ENCODE assay signal across 23 cellular contexts in the genomic region with DNA sequence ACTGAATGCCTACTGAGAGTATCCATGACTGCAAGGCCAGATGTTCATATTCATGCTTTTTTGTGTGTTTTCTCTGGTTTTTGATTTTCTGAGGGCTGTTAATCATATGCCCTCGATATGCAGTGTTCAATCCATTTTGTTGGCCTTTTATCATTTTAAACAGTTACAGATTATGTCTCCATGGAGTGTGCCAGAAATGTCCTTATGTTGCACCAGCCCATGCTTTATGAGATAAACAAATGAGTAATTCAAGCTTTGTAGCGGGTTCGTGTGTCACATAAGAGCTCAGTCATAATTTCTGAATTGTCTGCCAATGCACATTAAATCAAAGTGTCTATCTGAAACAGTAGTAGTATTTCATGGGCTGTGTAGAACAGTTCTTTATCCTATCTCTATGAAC.
A peak's percentile ranks its signal among the peaks of the same experiment; 100 is the strongest.
DNase-seq lines count a peak whose midpoint lies in the region; ATAC-seq and TF ChIP-seq lines count a peak whose summit lies in the region.
"Had no signal": no experiment of that assay in that cellular context is flagged by ENCODE, and none has a peak within 500 bp of the region (broad histone marks: within the 10 kb centered on the region; RNA-seq: fewer than 3 reads in every experiment).

No MANE protein-coding gene starts in this region.

- H3K4me1 Mint-ChIP-seq in effector memory CD8-positive, alpha-beta T cell (ENCODE audit: low read depth in 2 of 2), result no peaks in the 10 kb centered on the region
- H3K4me1 Mint-ChIP-seq in activated CD8-positive, alpha-beta T cell treated with anti-CD3 and anti-CD28 coated beads, Interleukin-2, amount 10 ng/mL, durations not matched to agents 7 days and 5 days (ENCODE audit: low read depth), result no peaks in the 10 kb centered on the region
- H3K4me1 Mint-ChIP-seq: activated naive CD4-positive, alpha-beta T cell treated with anti-CD3 and anti-CD28 coated beads, Interleukin-2, amount 10 ng/mL, durations not matched to agents 7 days and 5 days; memory B cell; neural crest cell had no signal

- H3K9me3 Mint-ChIP-seq in effector memory CD8-positive, alpha-beta T cell, result peaks cover 8 to 10% of the 10 kb centered on the region in 2 donors
- peaks cover 4% of the 10 kb centered on the region for H3K9me3 Mint-ChIP-seq in activated CD8-positive, alpha-beta T cell treated with anti-CD3 and anti-CD28 coated beads, Interleukin-2, amount 10 ng/mL, durations not matched to agents 7 days and 5 days (ENCODE audit: insufficient read depth)
- H3K9me3 Mint-ChIP-seq: activated naive CD4-positive, alpha-beta T cell treated with anti-CD3 and anti-CD28 coated beads, Interleukin-2, amount 10 ng/mL, durations not matched to agents 7 days and 5 days; T-helper 1 cell treated with Interleukin-12 subunit alpha and Interleukin-12 subunit beta and Interleukin-4 antibody, amounts not matched to agents 30 μg/mL and 1 μg/mL, for 36 hours had no signal

- DNase-seq in DMS79 (lab: John Stamatoyannopoulos, UW) (peak; percentile 80), HFF-Myc (ENCODE audit: extremely low read depth, low read depth) (peak; percentile 17), NCI-H446 treated with DMSO at 0.1 percent for 48 hours (lab: John Stamatoyannopoulos, UW) (peak; percentile 90), fibroblast of the conjunctiva (ENCODE audit: low read depth) (peak; percentile 49), NCI-H524 (lab: John Stamatoyannopoulos, UW) (no peak)
- no peak for DNase-seq in effector memory CD8-positive, alpha-beta T cell
- DNase-seq in activated CD8-positive, alpha-beta T cell treated with anti-CD3 and anti-CD28 coated beads, Interleukin-2, amount 10 ng/mL, durations not matched to agents 7 days and 5 days, result no peak
- DNase-seq: activated CD4-positive, alpha-beta T cell treated with anti-CD3 and anti-CD28 coated beads, Interleukin-2, amount 50 U/mL, for 4 hours; activated naive CD4-positive, alpha-beta T cell treated with anti-CD3 and anti-CD28 coated beads, Interleukin-2, amount 10 ng/mL, durations not matched to agents 7 days and 5 days; amniotic stem cell; C1 segment of cervical spinal cord; COR-L47; foreskin melanocyte; GOT3; left colon; NCI-H1105 treated with DMSO at 0.1 percent for 48 hours; NCI-H82; stimulated activated CD4-positive, alpha-beta T cell treated with anti-CD3 and anti-CD28 coated beads, Interleukin-2, amount 100 ng/mL, for 48 hours; transverse colon had no signal

- no peak for ATAC-seq in effector memory CD8-positive, alpha-beta T cell (replicated peaks)
- no peak for ATAC-seq in activated CD8-positive, alpha-beta T cell treated with anti-CD3 and anti-CD28 coated beads, Interleukin-2, amount 10 ng/mL, durations not matched to agents 7 days and 5 days
- ATAC-seq: left colon had no signal

- H3K4me3 Mint-ChIP-seq in effector memory CD8-positive, alpha-beta T cell, result no peak overlapping the region
- H3K4me3 Mint-ChIP-seq in activated CD8-positive, alpha-beta T cell treated with anti-CD3 and anti-CD28 coated beads, Interleukin-2, amount 10 ng/mL, durations not matched to agents 7 days and 5 days, result no peak overlapping the region
- H3K4me3 Mint-ChIP-seq: activated naive CD4-positive, alpha-beta T cell treated with anti-CD3 and anti-CD28 coated beads, Interleukin-2, amount 10 ng/mL, durations not matched to agents 7 days and 5 days; memory B cell; neural crest cell; T-helper 1 cell treated with Interleukin-12 subunit alpha and Interleukin-12 subunit beta and Interleukin-4 antibody, amounts not matched to agents 30 μg/mL and 1 μg/mL, for 36 hours had no signal

- H3K36me3 Mint-ChIP-seq in effector memory CD8-positive, alpha-beta T cell (ENCODE audit: insufficient read depth), result no peaks in the 10 kb centered on the region
- no peaks in the 10 kb centered on the region for H3K36me3 Mint-ChIP-seq in activated CD8-positive, alpha-beta T cell treated with anti-CD3 and anti-CD28 coated beads, Interleukin-2, amount 10 ng/mL, durations not matched to agents 7 days and 5 days (ENCODE audit: low read depth)
- H3K36me3 Mint-ChIP-seq: activated naive CD4-positive, alpha-beta T cell treated with anti-CD3 and anti-CD28 coated beads, Interleukin-2, amount 10 ng/mL, durations not matched to agents 7 days and 5 days; memory B cell had no signal

- CTCF ChIA-PET in activated CD8-positive, alpha-beta T cell treated with anti-CD3 and anti-CD28 coated beads, Interleukin-2, amount 10 ng/mL, durations not matched to agents 7 days and 5 days (lab: Charles Lee), result no interaction called here

- no peak overlapping the region for H3K27ac Mint-ChIP-seq in effector memory CD8-positive, alpha-beta T cell
- no peak overlapping the region for H3K27ac Mint-ChIP-seq in activated CD8-positive, alpha-beta T cell treated with anti-CD3 and anti-CD28 coated beads, Interleukin-2, amount 10 ng/mL, durations not matched to agents 7 days and 5 days
- H3K27ac Mint-ChIP-seq: activated naive CD4-positive, alpha-beta T cell treated with anti-CD3 and anti-CD28 coated beads, Interleukin-2, amount 10 ng/mL, durations not matched to agents 7 days and 5 days; memory B cell; T-helper 1 cell treated with Interleukin-12 subunit alpha and Interleukin-12 subunit beta and Interleukin-4 antibody, amounts not matched to agents 30 μg/mL and 1 μg/mL, for 36 hours had no signal

- no peak for TF ChIP-seq CTCF in HFF-Myc (IDR thresholded peaks at IDR 0.05; ENCODE audit: low read depth, low read length, missing control alignments)

- POLR2A ChIA-PET in activated CD8-positive, alpha-beta T cell treated with anti-CD3 and anti-CD28 coated beads, Interleukin-2, amount 10 ng/mL, durations not matched to agents 7 days and 5 days (lab: Charles Lee), result no interaction called here

- no peak overlapping the region for H3K4me3 ChIP-seq in HFF-Myc (replicated peaks; ENCODE audit: low read depth, low read length)
- H3K4me3 ChIP-seq: SK-N-MC, transverse colon had no signal

- H3K27me3 Mint-ChIP-seq in effector memory CD8-positive, alpha-beta T cell, result no peaks in the 10 kb centered on the region
- H3K27me3 Mint-ChIP-seq in activated CD8-positive, alpha-beta T cell treated with anti-CD3 and anti-CD28 coated beads, Interleukin-2, amount 10 ng/mL, durations not matched to agents 7 days and 5 days (ENCODE audit: low read depth), result no peaks in the 10 kb centered on the region
- H3K27me3 Mint-ChIP-seq: activated naive CD4-positive, alpha-beta T cell treated with anti-CD3 and anti-CD28 coated beads, Interleukin-2, amount 10 ng/mL, durations not matched to agents 7 days and 5 days; memory B cell had no signal

Comparison
In these comparisons a context has a peak if more than half of its experiments do, and no peak if none do; other contexts are left out.
1. DNase-seq: peak in DMS79 (single experiment), HFF-Myc (single experiment), NCI-H446 treated with DMSO at 0.1 percent for 48 hours (single experiment) and fibroblast of the conjunctiva (single experiment); none in effector memory CD8-positive, alpha-beta T cell (0 of 3), NCI-H524 (0 of 2) and activated CD8-positive, alpha-beta T cell treated with anti-CD3 and anti-CD28 coated beads, Interleukin-2, amount 10 ng/mL, durations not matched to agents 7 days and 5 days (single experiment).